ENCODE assay signal across 11 cellular contexts in the genomic region with DNA sequence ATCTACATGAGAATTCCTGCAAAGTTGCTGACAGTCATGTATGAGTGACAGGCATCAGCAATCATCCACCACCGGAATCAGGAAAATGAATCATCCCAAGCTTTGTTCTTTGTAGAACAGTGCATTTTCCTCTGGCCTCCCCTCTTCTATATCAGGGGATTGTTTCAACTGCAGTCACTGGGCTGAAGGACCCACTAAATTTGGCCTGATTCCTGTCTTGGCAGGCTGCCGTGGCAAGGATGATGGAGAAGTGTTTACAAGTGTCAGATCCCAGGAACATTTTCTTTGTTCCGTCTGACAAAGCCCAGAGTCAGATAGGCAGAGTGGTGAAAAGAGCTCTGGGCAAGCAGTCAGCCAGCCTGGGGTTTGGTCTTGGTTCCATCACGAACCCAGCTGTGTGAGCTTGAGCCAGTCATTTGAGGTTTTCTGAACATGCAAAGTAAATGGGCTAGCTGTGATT.
DNase-seq lines count a peak whose midpoint lies in the region; ATAC-seq, FAIRE-seq and TF ChIP-seq lines count a peak whose summit lies in the region.
"Had no signal": no experiment of that assay in that cellular context is flagged by ENCODE, and none has a peak within 500 bp of the region (broad histone marks: within the 10 kb centered on the region; RNA-seq: fewer than 3 reads in every experiment).

No MANE protein-coding gene starts in this region.

- no peak overlapping the region for H3K27ac Mint-ChIP-seq in CD4-positive, alpha-beta memory T cell
- H3K27ac Mint-ChIP-seq in H9: no peak overlapping the region
- H3K27ac Mint-ChIP-seq: activated T-helper 17 cell treated with anti-CD3 and anti-CD28 coated beads, Interleukin-2, amount 50 U/mL, for 72 hours had no signal

- H3K36me3 ChIP-seq in HEK293 (ENCODE audit: control insufficient read depth in 2 of 2, insufficient read depth in 1 of 2, low read length in 2 of 2) (no peaks in the 10 kb centered on the region), rectal smooth muscle tissue (ENCODE audit: control insufficient read depth, insufficient read depth, low read length) (no peaks in the 10 kb centered on the region)
- H3K36me3 ChIP-seq in CD4-positive, alpha-beta memory T cell (ENCODE audit: insufficient read depth, low read length): no peaks in the 10 kb centered on the region

- H3K36me3 Mint-ChIP-seq in CD4-positive, alpha-beta memory T cell: no peaks in the 10 kb centered on the region
- no peaks in the 10 kb centered on the region for H3K36me3 Mint-ChIP-seq in H9 (ENCODE audit: insufficient read depth in 1 of 3, low read depth in 3 of 3)

- H4K91ac ChIP-seq in H9 (ENCODE audit: insufficient read length, low read depth, low read length): no peak overlapping the region

- H3K79me2 ChIP-seq in H9 (ENCODE audit: insufficient read depth, low read length): no peaks in the 10 kb centered on the region

- H3K9me3 Mint-ChIP-seq in CD4-positive, alpha-beta memory T cell: no peaks in the 10 kb centered on the region
- no peaks in the 10 kb centered on the region for H3K9me3 Mint-ChIP-seq in H9
- H3K9me3 Mint-ChIP-seq: activated T-helper 17 cell treated with anti-CD3 and anti-CD28 coated beads, Interleukin-2, amount 50 U/mL, for 72 hours had no signal

- no peaks in the 10 kb centered on the region for H3K79me1 ChIP-seq in H9 (ENCODE audit: insufficient read depth, low read depth, low read length, poor library complexity, severe bottlenecking)

- no CpG with 5 or more reads among the region's 4 CpGs for WGBS in H9 (ENCODE audit: extremely low coverage, insufficient read length, low lambda C conversion rate)

- no peak overlapping the region for H4K5ac ChIP-seq in H9 (ENCODE audit: insufficient read length, low read depth, low read length)

- no peak overlapping the region for H2BK15ac ChIP-seq in H9 (ENCODE audit: low read depth, low read length)

- H3T11ph ChIP-seq in H9 (ENCODE audit: low read length): no peak overlapping the region

- H3K23ac ChIP-seq in H9 (ENCODE audit: insufficient read length, low read depth, low read length): no peak overlapping the region

- H3K4me1 ChIP-seq in HEK293 (ENCODE audit: control insufficient read depth, insufficient read depth, low read length): no peaks in the 10 kb centered on the region
- peaks cover 38% of the 10 kb centered on the region for H3K4me1 ChIP-seq in rectal smooth muscle tissue (ENCODE audit: control insufficient read depth, insufficient read depth, low read length)
- no peaks in the 10 kb centered on the region for H3K4me1 ChIP-seq in CD4-positive, alpha-beta memory T cell (ENCODE audit: insufficient read depth, low read length)
- no peaks in the 10 kb centered on the region for H3K4me1 ChIP-seq in H9 (ENCODE audit: insufficient read depth, low read length)

- H2BK5ac ChIP-seq in H9 (ENCODE audit: insufficient read length, low read length): no peak overlapping the region

- ATAC-seq in GM21723 (IDR thresholded peaks at IDR 0.05; ENCODE audit: unreplicated experiment): no peak
- ATAC-seq: activated T-helper 17 cell treated with anti-CD3 and anti-CD28 coated beads, Interleukin-2, amount 50 U/mL, for 72 hours had no signal

- H2AFZ ChIP-seq in H9 (ENCODE audit: low read length): no peak overlapping the region

- no peak overlapping the region for H3K4me3 Mint-ChIP-seq in CD4-positive, alpha-beta memory T cell
- no peak overlapping the region for H3K4me3 Mint-ChIP-seq in H9
- H3K4me3 Mint-ChIP-seq: activated T-helper 17 cell treated with anti-CD3 and anti-CD28 coated beads, Interleukin-2, amount 50 U/mL, for 72 hours had no signal

- no peaks in the 10 kb centered on the region for H3K23me2 ChIP-seq in H9 (ENCODE audit: insufficient read length, low read depth, low read length, poor library complexity, severe bottlenecking)

- no peak overlapping the region for H2AK5ac ChIP-seq in H9 (ENCODE audit: insufficient read length, low read length)

- H3K18ac ChIP-seq in H9 (ENCODE audit: insufficient read length, low read depth, low read length): no peak overlapping the region

- intact Hi-C loops in CD4-positive, alpha-beta memory T cell (cut with micrococcal nuclease): no loop called here

- H3K27me3 Mint-ChIP-seq in CD4-positive, alpha-beta memory T cell: no peaks in the 10 kb centered on the region
- H3K27me3 Mint-ChIP-seq in H9 (ENCODE audit: low read depth): no peaks in the 10 kb centered on the region
- H3K27me3 Mint-ChIP-seq: activated T-helper 17 cell treated with anti-CD3 and anti-CD28 coated beads, Interleukin-2, amount 50 U/mL, for 72 hours had no signal

- no peaks in the 10 kb centered on the region for H3K4me1 Mint-ChIP-seq in CD4-positive, alpha-beta memory T cell
- H3K4me1 Mint-ChIP-seq in H9: peaks cover 3 to 7% of the 10 kb centered on the region in 2 experiments; a peak in 2 of 4 replicates
- H3K4me1 Mint-ChIP-seq: activated T-helper 17 cell treated with anti-CD3 and anti-CD28 coated beads, Interleukin-2, amount 50 U/mL, for 72 hours had no signal

- H2BK12ac ChIP-seq in H9 (ENCODE audit: insufficient read length, low read depth, low read length): no peak overlapping the region

- POLR2A ChIA-PET in HEK293 (lab: Yijun Ruan, JAX): no interaction called here
- POLR2A ChIA-PET in CD4-positive, alpha-beta memory T cell (lab: Charles Lee; ENCODE audit: partially characterized antibody): no interaction called here

- CTCF ChIA-PET in HEK293 (lab: Yijun Ruan, JAX): no interaction called here
- CTCF ChIA-PET in CD4-positive, alpha-beta memory T cell (lab: Charles Lee; ENCODE audit: partially characterized antibody): interaction anchor here (1.3 kb wide), 2 partner anchors 10 to 12 kb away, joined by 3 to 9 read pairs; no protein-coding TSS in a partner anchor

- H3K56ac ChIP-seq in H9 (ENCODE audit: insufficient read length, low read depth, low read length): no peak overlapping the region

- H3K9me3 ChIP-seq in HEK293 (ENCODE audit: control insufficient read depth, insufficient read depth, low read depth, low read length) (no peaks in the 10 kb centered on the region), H9 (ENCODE audit: control insufficient read depth, low read depth, low read length) (no peaks in the 10 kb centered on the region)
- no peaks in the 10 kb centered on the region for H3K9me3 ChIP-seq in CD4-positive, alpha-beta memory T cell (ENCODE audit: control insufficient read depth in 1 of 2, low read length in 2 of 2)

- TF ChIP-seq CTCF in HEK293 (tag by site-specific recombination; IDR thresholded peaks at IDR 0.05): no peak
- TF ChIP-seq CTCF in H9 (conservative IDR thresholded peaks at IDR 0.05): no peak

- FAIRE-seq in RCC 7860 (lab: Jason Lieb, UNC): peak; percentile 56
- FAIRE-seq: endometrium had no signal

- no peak overlapping the region for H4K8ac ChIP-seq in H9 (replicated peaks; ENCODE audit: insufficient read length, low read depth, low read length)

- H2BK20ac ChIP-seq in H9 (ENCODE audit: low read depth, low read length, poor library complexity, severe bottlenecking): no peak overlapping the region

- H3K27ac ChIP-seq in HEK293 (ENCODE audit: extremely low read depth, low read depth, low read length): no peak overlapping the region
- peak overlapping the region; percentile 53 for H3K27ac ChIP-seq in rectal smooth muscle tissue (ENCODE audit: low read depth, low read length)
- H3K27ac ChIP-seq in CD4-positive, alpha-beta memory T cell (ENCODE audit: low read depth, low read length): no peak overlapping the region
- no peak overlapping the region for H3K27ac ChIP-seq in H9 (ENCODE audit: insufficient read length, low read depth, low read length)

- no peaks in the 10 kb centered on the region for H4K20me1 ChIP-seq in H9 (ENCODE audit: control insufficient read depth, insufficient read depth, insufficient read length)

- no peak overlapping the region for H2BK120ac ChIP-seq in H9 (ENCODE audit: low read depth, low read length, poor library complexity, severe bottlenecking)

- DNase-seq in RCC 7860 (ENCODE audit: low spot score) (peak; percentile 44), globus pallidus (ENCODE audit: low spot score) (peak; percentile 57), GF-D8 (lab: John Stamatoyannopoulos, UW) (no peak), H9 (no peak)
- DNase-seq in CD4-positive, alpha-beta memory T cell: no peak
- DNase-seq: mesendoderm had no signal

- H3K4me3 ChIP-seq in HEK293 (ENCODE audit: low read depth, low read length) (no peak overlapping the region), rectal smooth muscle tissue (ENCODE audit: low read length) (no peak overlapping the region)
- H3K4me3 ChIP-seq in CD4-positive, alpha-beta memory T cell (ENCODE audit: low read length in 2 of 2): no peak overlapping the region

- no peak overlapping the region for H3K4ac ChIP-seq in H9 (ENCODE audit: low read depth, low read length)

- no peaks in the 10 kb centered on the region for H3K27me3 ChIP-seq in rectal smooth muscle tissue (ENCODE audit: control insufficient read depth, insufficient read depth, low read length)
- no peaks in the 10 kb centered on the region for H3K27me3 ChIP-seq in CD4-positive, alpha-beta memory T cell (ENCODE audit: insufficient read depth, low read length)
- no peaks in the 10 kb centered on the region for H3K27me3 ChIP-seq in H9 (ENCODE audit: insufficient read depth, low read length)

- H3K9ac ChIP-seq in rectal smooth muscle tissue (ENCODE audit: low read length) (no peak overlapping the region), H9 (ENCODE audit: extremely low read depth, insufficient read length, low read length) (no peak overlapping the region)

- H3K14ac ChIP-seq in H9 (ENCODE audit: insufficient read depth, low read length): no peak overlapping the region

- H3K4me2 ChIP-seq in H9 (ENCODE audit: insufficient read depth, insufficient read length, low read length): no peak overlapping the region

TF ChIP-seq in HEK293, 187 proteins besides CTCF, POLR2A, EP300 and RAD21 (continues in another document):
- TF ChIP-seq, protein P1, sequence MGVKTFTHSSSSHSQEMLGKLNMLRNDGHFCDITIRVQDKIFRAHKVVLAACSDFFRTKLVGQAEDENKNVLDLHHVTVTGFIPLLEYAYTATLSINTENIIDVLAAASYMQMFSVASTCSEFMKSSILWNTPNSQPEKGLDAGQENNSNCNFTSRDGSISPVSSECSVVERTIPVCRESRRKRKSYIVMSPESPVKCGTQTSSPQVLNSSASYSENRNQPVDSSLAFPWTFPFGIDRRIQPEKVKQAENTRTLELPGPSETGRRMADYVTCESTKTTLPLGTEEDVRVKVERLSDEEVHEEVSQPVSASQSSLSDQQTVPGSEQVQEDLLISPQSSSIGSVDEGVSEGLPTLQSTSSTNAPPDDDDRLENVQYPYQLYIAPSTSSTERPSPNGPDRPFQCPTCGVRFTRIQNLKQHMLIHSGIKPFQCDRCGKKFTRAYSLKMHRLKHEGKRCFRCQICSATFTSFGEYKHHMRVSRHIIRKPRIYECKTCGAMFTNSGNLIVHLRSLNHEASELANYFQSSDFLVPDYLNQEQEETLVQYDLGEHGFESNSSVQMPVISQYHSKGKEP (tag by site-specific recombination; IDR thresholded peaks at IDR 0.05): no peak

Comparison
In these comparisons a context has a peak if more than half of its experiments do, and no peak if none do; other contexts are left out.
1. DNase-seq: peak in RCC 7860 (single experiment) and globus pallidus (single experiment); none in GF-D8 (single experiment), CD4-positive, alpha-beta memory T cell (0 of 5) and H9 (single experiment).